Comparison of ENCODE assay signal across 21 cellular contexts in genomic region chr1:244171241-244171985, GRCh38.
A peak's percentile ranks its signal among the peaks of the same experiment; 100 is the strongest.
DNase-seq lines count a peak whose midpoint lies in the region; ATAC-seq and TF ChIP-seq lines count a peak whose summit lies in the region.
"Had no signal": no experiment of that assay in that cellular context is flagged by ENCODE, and none has a peak within 500 bp of the region (broad histone marks: within the 10 kb centered on the region; RNA-seq: fewer than 3 reads in every experiment).

No MANE protein-coding gene starts in this region.

- POLR2A ChIA-PET in CD8-positive, alpha-beta memory T cell (lab: Charles Lee), result no interaction called here

- no peak overlapping the region for H3K4me3 ChIP-seq in MG63
- no peak overlapping the region for H3K4me3 ChIP-seq in gastrocnemius medialis
- no peak overlapping the region for H3K4me3 ChIP-seq in CD8-positive, alpha-beta memory T cell (ENCODE audit: low read length)
- H3K4me3 ChIP-seq: HAP-1 had no signal

- H3K27me3 ChIP-seq in MG63 (no peaks in the 10 kb centered on the region), gastrocnemius medialis (no peaks in the 10 kb centered on the region)
- no peaks in the 10 kb centered on the region for H3K27me3 ChIP-seq in CD8-positive, alpha-beta memory T cell (ENCODE audit: insufficient read depth, low read length, poor library complexity, severe bottlenecking)

- intact Hi-C loops in gastrocnemius medialis (cut with DNase I; ENCODE audit: low total_unique reads), result no loop called here

- H3K4me1 ChIP-seq in gastrocnemius medialis, result peaks cover 14 to 17% of the 10 kb centered on the region in 2 donors
- H3K4me1 ChIP-seq in CD8-positive, alpha-beta memory T cell (ENCODE audit: insufficient read depth, low read length), result no peaks in the 10 kb centered on the region
- H3K4me1 ChIP-seq: HAP-1 had no signal

- CTCF ChIA-PET in CD8-positive, alpha-beta memory T cell (lab: Charles Lee), result interaction anchor here (1.0 kb wide), 1 partner anchor 8 kb away, joined by 3 read pairs; no protein-coding TSS in a partner anchor

- H3K9me3 ChIP-seq in MG63 (no peaks in the 10 kb centered on the region), gastrocnemius medialis (no peaks in the 10 kb centered on the region)
- no peaks in the 10 kb centered on the region for H3K9me3 ChIP-seq in CD8-positive, alpha-beta memory T cell (ENCODE audit: low read length)
- H3K9me3 ChIP-seq: Caco-2, HAP-1 had no signal

- H3K27ac Mint-ChIP-seq in CD8-positive, alpha-beta memory T cell, result no peak overlapping the region
- H3K27ac Mint-ChIP-seq in HFFc6, result no peak overlapping the region
- H3K27ac Mint-ChIP-seq: activated CD8-positive, alpha-beta T cell treated with anti-CD3 and anti-CD28 coated beads, Interleukin-2, amount 10 ng/mL, durations not matched to agents 7 days and 5 days; activated naive CD4-positive, alpha-beta T cell treated with anti-CD3 and anti-CD28 coated beads, Interleukin-2, amount 10 ng/mL, durations not matched to agents 7 days and 5 days; activated T-cell treated with anti-CD3 and anti-CD28 coated beads, Interleukin-2, amount 50 U/mL, for 24 hours; B cell; nephron progenitor cell had no signal

- H3K4me1 Mint-ChIP-seq in CD8-positive, alpha-beta memory T cell, result no peaks in the 10 kb centered on the region
- H3K4me1 Mint-ChIP-seq in HFFc6 (ENCODE audit: low read depth), result peaks cover 16% of the 10 kb centered on the region
- H3K4me1 Mint-ChIP-seq: activated naive CD4-positive, alpha-beta T cell treated with anti-CD3 and anti-CD28 coated beads, Interleukin-2, amount 10 ng/mL, durations not matched to agents 7 days and 5 days; B cell had no signal

- peaks cover 0 to 3% of the 10 kb centered on the region in 2 donors for H3K27me3 Mint-ChIP-seq in CD8-positive, alpha-beta memory T cell
- no peaks in the 10 kb centered on the region; the same call in 1 of the 2 replicates for H3K27me3 Mint-ChIP-seq in HFFc6 (ENCODE audit: insufficient read depth)
- H3K27me3 Mint-ChIP-seq: activated naive CD4-positive, alpha-beta T cell treated with anti-CD3 and anti-CD28 coated beads, Interleukin-2, amount 10 ng/mL, durations not matched to agents 7 days and 5 days; activated T-cell treated with anti-CD3 and anti-CD28 coated beads, Interleukin-2, amount 50 U/mL, for 24 hours; B cell had no signal

- peak overlapping the region in 1 of 4 donors; percentile 17 for H3K27ac ChIP-seq in gastrocnemius medialis
- no peak overlapping the region for H3K27ac ChIP-seq in CD8-positive, alpha-beta memory T cell (ENCODE audit: low read depth, low read length)

- no peaks in the 10 kb centered on the region for H3K9me3 Mint-ChIP-seq in CD8-positive, alpha-beta memory T cell
- no peaks in the 10 kb centered on the region for H3K9me3 Mint-ChIP-seq in HFFc6
- H3K9me3 Mint-ChIP-seq: activated naive CD4-positive, alpha-beta T cell treated with anti-CD3 and anti-CD28 coated beads, Interleukin-2, amount 10 ng/mL, durations not matched to agents 7 days and 5 days; activated T-cell treated with anti-CD3 and anti-CD28 coated beads, Interleukin-2, amount 50 U/mL, for 24 hours; nephron progenitor cell had no signal

- peak; percentile 61 to 79 for ATAC-seq in gastrocnemius medialis
- ATAC-seq in GM18858 (IDR thresholded peaks at IDR 0.05; ENCODE audit: unreplicated experiment), result no peak
- ATAC-seq: activated CD8-positive, alpha-beta T cell treated with anti-CD3 and anti-CD28 coated beads, Interleukin-2, amount 10 ng/mL, durations not matched to agents 7 days and 5 days had no signal

- DNase-seq in MG63 (peak; percentile 86), cerebellar nuclear complex (lab: John Stamatoyannopoulos, UW) (peak; percentile 81 to 95), hypothalamus (lab: John Stamatoyannopoulos, UW) (peak in 27 of 51 donors; percentile 2 to 66 (median 18)), gastrocnemius medialis (peak in 1 of 2 donors; percentile 35), iPS-NIHi7 (ENCODE audit: extremely low spot score) (no peak), HFFc6 (no peak)
- no peak for DNase-seq in CD8-positive, alpha-beta memory T cell
- DNase-seq: activated CD4-positive, CD25-positive, alpha-beta regulatory T cell treated with anti-CD3 and anti-CD28 coated beads, Interleukin-2, amount 50 U/mL, for 72 hours; activated CD8-positive, alpha-beta T cell treated with anti-CD3 and anti-CD28 coated beads, Interleukin-2, amount 10 ng/mL, durations not matched to agents 7 days and 5 days; activated naive CD4-positive, alpha-beta T cell treated with anti-CD3 and anti-CD28 coated beads, Interleukin-2, amount 10 ng/mL, durations not matched to agents 7 days and 5 days; activated T-cell treated with anti-CD3 and anti-CD28 coated beads, Interleukin-2, amount 50 U/mL, for 24 hours; Caco-2; foreskin fibroblast; NCI-H1092; NCI-H2081; NCI-H510A; nephron progenitor cell; stimulated activated CD4-positive, alpha-beta T cell treated with anti-CD3 and anti-CD28 coated beads, Interleukin-4, amount 100 ng/mL, for 4 hours had no signal

- in situ Hi-C loops in gastrocnemius medialis (cut with MboI; ENCODE audit: low sequenced_read_pairs in 4 of 4), result no loop called here

- H3K36me3 ChIP-seq in MG63 (no peaks in the 10 kb centered on the region), gastrocnemius medialis (no peaks in the 10 kb centered on the region)
- H3K36me3 ChIP-seq in CD8-positive, alpha-beta memory T cell (ENCODE audit: insufficient read depth, low read length), result no peaks in the 10 kb centered on the region
- H3K36me3 ChIP-seq: HAP-1 had no signal

- H3K36me3 Mint-ChIP-seq in CD8-positive, alpha-beta memory T cell, result no peaks in the 10 kb centered on the region
- H3K36me3 Mint-ChIP-seq in HFFc6 (ENCODE audit: low read depth), result no peaks in the 10 kb centered on the region
- H3K36me3 Mint-ChIP-seq: activated naive CD4-positive, alpha-beta T cell treated with anti-CD3 and anti-CD28 coated beads, Interleukin-2, amount 10 ng/mL, durations not matched to agents 7 days and 5 days had no signal

- no peak overlapping the region for H3K4me3 Mint-ChIP-seq in CD8-positive, alpha-beta memory T cell
- H3K4me3 Mint-ChIP-seq in HFFc6, result no peak overlapping the region
- H3K4me3 Mint-ChIP-seq: activated CD8-positive, alpha-beta T cell treated with anti-CD3 and anti-CD28 coated beads, Interleukin-2, amount 10 ng/mL, durations not matched to agents 7 days and 5 days; activated naive CD4-positive, alpha-beta T cell treated with anti-CD3 and anti-CD28 coated beads, Interleukin-2, amount 10 ng/mL, durations not matched to agents 7 days and 5 days; activated T-cell treated with anti-CD3 and anti-CD28 coated beads, Interleukin-2, amount 50 U/mL, for 24 hours; B cell; nephron progenitor cell had no signal

- no peak for TF ChIP-seq POLR2A in gastrocnemius medialis (IDR thresholded peaks at IDR 0.05)

- TF ChIP-seq CTCF in gastrocnemius medialis (IDR thresholded peaks at IDR 0.05 in 4 of 5, conservative IDR thresholded peaks at IDR 0.05 in 1 of 5) (no peak), HFFc6 (IDR thresholded peaks at IDR 0.05) (no peak)

Comparison
In these comparisons a context has a peak if more than half of its experiments do, and no peak if none do; other contexts are left out.
1. DNase-seq: peak in MG63 (single experiment), cerebellar nuclear complex (2 of 2) and hypothalamus (27 of 51); none in CD8-positive, alpha-beta memory T cell (0 of 5), iPS-NIHi7 (single experiment) and HFFc6 (single experiment).